In the genomic region with DNA sequence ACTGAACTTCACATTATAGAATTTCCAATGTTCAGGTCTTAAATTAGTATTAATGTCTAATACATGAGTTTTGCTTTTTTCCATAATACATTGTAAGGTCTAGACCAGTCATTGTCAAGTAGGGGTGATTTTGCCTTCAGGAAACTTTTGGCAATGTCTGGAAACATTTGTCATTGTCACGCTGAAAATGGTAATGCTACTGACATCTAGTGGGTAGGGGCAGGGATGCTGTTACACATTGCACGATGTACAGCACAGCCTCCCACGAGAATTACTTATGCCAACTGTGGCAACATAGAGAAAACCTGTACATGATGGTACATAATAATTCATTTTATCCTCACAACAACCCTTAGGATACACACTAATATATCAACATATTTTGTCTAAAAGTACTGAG, we compare ENCODE assay signal across 8 cellular contexts.
DNase-seq lines count a peak whose midpoint lies in the region; ATAC-seq and TF ChIP-seq lines count a peak whose summit lies in the region.

No MANE protein-coding gene starts in this region.

- H3K4me1 ChIP-seq in liver (ENCODE audit: control insufficient read depth in 4 of 4, insufficient read depth in 4 of 4, low read length in 3 of 4), result no peaks in the 10 kb centered on the region

- no peaks in the 10 kb centered on the region for H3K9me3 ChIP-seq in liver (ENCODE audit: control insufficient read depth in 4 of 4, low read length in 3 of 4)

- no peaks in the 10 kb centered on the region for H3K27me3 Mint-ChIP-seq in activated naive CD8-positive, alpha-beta T cell treated with anti-CD3 and anti-CD28 coated beads for 36 hours
- no peaks in the 10 kb centered on the region for H3K27me3 Mint-ChIP-seq in natural killer cell (ENCODE audit: low read depth in 2 of 2)

- 10% methylated on average over 3 of the region's 3 CpGs for WGBS in liver

- H3K36me3 Mint-ChIP-seq in activated naive CD8-positive, alpha-beta T cell treated with anti-CD3 and anti-CD28 coated beads for 36 hours, result no peaks in the 10 kb centered on the region
- H3K36me3 Mint-ChIP-seq in natural killer cell, result no peaks in the 10 kb centered on the region

- no peak for TF ChIP-seq EP300 in Ishikawa (IDR thresholded peaks at IDR 0.05; ENCODE audit: borderline replicate concordance)

- no peaks in the 10 kb centered on the region for H3K4me1 Mint-ChIP-seq in activated naive CD8-positive, alpha-beta T cell treated with anti-CD3 and anti-CD28 coated beads for 36 hours
- no peaks in the 10 kb centered on the region for H3K4me1 Mint-ChIP-seq in natural killer cell

- TF ChIP-seq CTCF in GM10266 (IDR thresholded peaks at IDR 0.05; ENCODE audit: control insufficient read depth, insufficient read depth, low read depth, missing control alignments) (peak; percentile 36), liver (IDR thresholded peaks at IDR 0.05; ENCODE audit: low read depth, low read length, missing input control) (peak; percentile 54), natural killer cell (IDR thresholded peaks at IDR 0.05) (no peak)

- DNase-seq in GM10266 (ENCODE audit: extremely low spot score) (no peak), SW480 (ENCODE audit: low spot score) (peak; percentile 36), natural killer cell (no peak)
- no peak for DNase-seq in activated naive CD8-positive, alpha-beta T cell treated with anti-CD3 and anti-CD28 coated beads for 36 hours

- H3K27ac Mint-ChIP-seq in activated naive CD8-positive, alpha-beta T cell treated with anti-CD3 and anti-CD28 coated beads for 36 hours, result no peak overlapping the region
- no peak overlapping the region for H3K27ac Mint-ChIP-seq in natural killer cell

- no peaks in the 10 kb centered on the region for H3K27me3 ChIP-seq in liver (ENCODE audit: control insufficient read depth in 4 of 4, insufficient read depth in 4 of 4, low read length in 3 of 4)

- no peak overlapping the region for H3K4me3 ChIP-seq in liver (ENCODE audit: low read depth in 1 of 3, low read length in 3 of 3)

- intact Hi-C loops in natural killer cell (cut with micrococcal nuclease), result no loop called here

- H3K9me3 Mint-ChIP-seq in activated naive CD8-positive, alpha-beta T cell treated with anti-CD3 and anti-CD28 coated beads for 36 hours, result no peaks in the 10 kb centered on the region
- peaks cover 0 to 6% of the 10 kb centered on the region in 2 donors for H3K9me3 Mint-ChIP-seq in natural killer cell

- no peak for ATAC-seq in HG02852 (IDR thresholded peaks at IDR 0.05; ENCODE audit: unreplicated experiment)
- no peak for ATAC-seq in GM21360 (IDR thresholded peaks at IDR 0.05; ENCODE audit: unreplicated experiment)
- ATAC-seq in natural killer cell, result no peak

- no peak overlapping the region for H3K27ac ChIP-seq in liver (ENCODE audit: low read depth in 1 of 2, low read length in 2 of 2)

- H3K9ac ChIP-seq in liver (ENCODE audit: low read depth in 1 of 2, low read length in 2 of 2), result no peak overlapping the region

- H3K36me3 ChIP-seq in liver (ENCODE audit: control insufficient read depth in 4 of 4, insufficient read depth in 3 of 4, low read depth in 1 of 4, low read length in 3 of 4), result no peaks in the 10 kb centered on the region

- TF ChIP-seq RAD21 in Ishikawa (IDR thresholded peaks at IDR 0.05; ENCODE audit: low read depth), result peak; percentile 39
- peak; percentile 76 to 80 for TF ChIP-seq RAD21 in liver (IDR thresholded peaks at IDR 0.05)

- no peak overlapping the region for H3K4me3 Mint-ChIP-seq in activated naive CD8-positive, alpha-beta T cell treated with anti-CD3 and anti-CD28 coated beads for 36 hours
- no peak overlapping the region for H3K4me3 Mint-ChIP-seq in natural killer cell

TF ChIP-seq in Ishikawa, 13 proteins besides CTCF, POLR2A, EP300 and RAD21 (continues in another document):
- no peak for TF ChIP-seq EGR1 (IDR thresholded peaks at IDR 0.05)
- TF ChIP-seq CEBPB (IDR thresholded peaks at IDR 0.05), result no peak
- no peak for TF ChIP-seq NFIC (IDR thresholded peaks at IDR 0.05)
- no peak for TF ChIP-seq ZBTB7A (IDR thresholded peaks at IDR 0.05; ENCODE audit: low read depth)
- TF ChIP-seq FOXM1 (IDR thresholded peaks at IDR 0.05; ENCODE audit: borderline replicate concordance, low read depth), result no peak
- no peak for TF ChIP-seq TCF12 (IDR thresholded peaks at IDR 0.05; ENCODE audit: low read depth)
- no peak for TF ChIP-seq YY1 (IDR thresholded peaks at IDR 0.05; ENCODE audit: low read depth)
- TF ChIP-seq TAF1 (IDR thresholded peaks at IDR 0.05; ENCODE audit: low read depth), result no peak
- TF ChIP-seq CREB1 (IDR thresholded peaks at IDR 0.05; ENCODE audit: low read depth), result no peak
- no peak for TF ChIP-seq USF1 (IDR thresholded peaks at IDR 0.05)
- TF ChIP-seq, protein P1, sequence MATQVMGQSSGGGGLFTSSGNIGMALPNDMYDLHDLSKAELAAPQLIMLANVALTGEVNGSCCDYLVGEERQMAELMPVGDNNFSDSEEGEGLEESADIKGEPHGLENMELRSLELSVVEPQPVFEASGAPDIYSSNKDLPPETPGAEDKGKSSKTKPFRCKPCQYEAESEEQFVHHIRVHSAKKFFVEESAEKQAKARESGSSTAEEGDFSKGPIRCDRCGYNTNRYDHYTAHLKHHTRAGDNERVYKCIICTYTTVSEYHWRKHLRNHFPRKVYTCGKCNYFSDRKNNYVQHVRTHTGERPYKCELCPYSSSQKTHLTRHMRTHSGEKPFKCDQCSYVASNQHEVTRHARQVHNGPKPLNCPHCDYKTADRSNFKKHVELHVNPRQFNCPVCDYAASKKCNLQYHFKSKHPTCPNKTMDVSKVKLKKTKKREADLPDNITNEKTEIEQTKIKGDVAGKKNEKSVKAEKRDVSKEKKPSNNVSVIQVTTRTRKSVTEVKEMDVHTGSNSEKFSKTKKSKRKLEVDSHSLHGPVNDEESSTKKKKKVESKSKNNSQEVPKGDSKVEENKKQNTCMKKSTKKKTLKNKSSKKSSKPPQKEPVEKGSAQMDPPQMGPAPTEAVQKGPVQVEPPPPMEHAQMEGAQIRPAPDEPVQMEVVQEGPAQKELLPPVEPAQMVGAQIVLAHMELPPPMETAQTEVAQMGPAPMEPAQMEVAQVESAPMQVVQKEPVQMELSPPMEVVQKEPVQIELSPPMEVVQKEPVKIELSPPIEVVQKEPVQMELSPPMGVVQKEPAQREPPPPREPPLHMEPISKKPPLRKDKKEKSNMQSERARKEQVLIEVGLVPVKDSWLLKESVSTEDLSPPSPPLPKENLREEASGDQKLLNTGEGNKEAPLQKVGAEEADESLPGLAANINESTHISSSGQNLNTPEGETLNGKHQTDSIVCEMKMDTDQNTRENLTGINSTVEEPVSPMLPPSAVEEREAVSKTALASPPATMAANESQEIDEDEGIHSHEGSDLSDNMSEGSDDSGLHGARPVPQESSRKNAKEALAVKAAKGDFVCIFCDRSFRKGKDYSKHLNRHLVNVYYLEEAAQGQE (IDR thresholded peaks at IDR 0.05; ENCODE audit: low read depth), result no peak
- no peak for TF ChIP-seq TEAD4 (IDR thresholded peaks at IDR 0.05)

TF ChIP-seq in liver, 16 proteins besides CTCF, POLR2A, EP300 and RAD21:
- no peak for TF ChIP-seq YY1 (IDR thresholded peaks at IDR 0.05)
- TF ChIP-seq ZBTB33 (IDR thresholded peaks at IDR 0.05), result no peak
- no peak for TF ChIP-seq NR2F2 (IDR thresholded peaks at IDR 0.05)
- TF ChIP-seq, protein P1 (IDR thresholded peaks at IDR 0.05), result no peak
- no peak for TF ChIP-seq EGR1 (IDR thresholded peaks at IDR 0.05; ENCODE audit: low read depth in 2 of 2)
- TF ChIP-seq SP1 (IDR thresholded peaks at IDR 0.05), result no peak
- TF ChIP-seq FOXA1 (IDR thresholded peaks at IDR 0.05), result no peak
- TF ChIP-seq HNF4A (conservative IDR thresholded peaks at IDR 0.05), result no peak
